ENCODE assay signal across 1 cellular context in the genomic region with DNA sequence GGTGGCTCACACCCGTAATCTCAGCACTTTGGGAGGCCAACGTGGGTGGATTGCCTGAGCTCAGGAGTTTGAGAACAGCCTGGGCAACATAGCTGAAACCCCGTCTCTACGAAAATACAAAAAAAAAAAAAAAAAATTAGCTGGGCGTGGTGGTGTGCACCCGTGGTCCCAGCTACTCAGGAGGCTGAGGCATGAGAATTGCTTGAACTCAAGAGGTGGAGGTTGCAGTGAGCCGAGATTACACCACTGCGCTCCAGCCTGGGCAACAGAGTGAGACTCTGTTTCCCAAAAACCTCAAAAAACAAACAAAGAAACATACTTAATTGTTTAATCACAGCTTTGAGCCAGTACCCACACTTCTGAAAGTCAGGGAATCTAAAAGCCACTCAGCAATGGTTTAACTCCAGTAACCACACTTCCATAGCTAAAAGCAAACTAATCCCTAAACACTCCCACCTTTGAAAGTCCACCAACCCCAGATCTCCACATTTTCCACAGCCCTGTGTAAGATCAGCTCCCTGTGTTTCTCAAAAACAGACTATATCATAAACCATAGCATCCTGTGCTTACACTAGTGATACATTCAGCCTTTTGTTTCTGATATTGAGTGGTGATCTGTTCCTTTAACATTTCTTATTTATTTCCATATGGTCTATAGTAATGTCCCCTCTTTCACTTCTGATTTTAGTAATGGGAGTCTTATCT.
A peak's percentile ranks its signal among the peaks of the same experiment; 100 is the strongest.
TF ChIP-seq lines count a peak whose summit lies in the region.

No MANE protein-coding gene starts in this region.

TF ChIP-seq in K562, 482 proteins besides CTCF, POLR2A, EP300 and RAD21 (continued from another document and continues in another):
- TF ChIP-seq POLR2B (IDR thresholded peaks at IDR 0.05; ENCODE audit: low read depth, partially characterized antibody) (peak; percentile 45), ZNF384 (IDR thresholded peaks at IDR 0.05; ENCODE audit: low read depth, low read length) (peak; percentile 52; the same call in 1 of the 2 replicates), U2AF1 (optimal IDR thresholded peaks at IDR 0.05; ENCODE audit: low read depth, low read length) (no peak), MEF2D (tag; conservative IDR thresholded peaks at IDR 0.05; ENCODE audit: low read depth) (no peak), NFRKB (IDR thresholded peaks at IDR 0.05; ENCODE audit: low read depth) (peak; percentile 55), RBM25 (IDR thresholded peaks at IDR 0.05; ENCODE audit: low read depth, low read length, severe bottlenecking) (peak; percentile 5), ZFP1 (CRISPR knock-in tag; IDR thresholded peaks at IDR 0.05) (no peak), C11orf30 (IDR thresholded peaks at IDR 0.05; ENCODE audit: low read depth) (no peak), MEIS2 (IDR thresholded peaks at IDR 0.05; ENCODE audit: partially characterized antibody) (no peak), FOXA1 (IDR thresholded peaks at IDR 0.05; ENCODE audit: borderline replicate concordance) (no peak), SNRNP70 (optimal IDR thresholded peaks at IDR 0.05; ENCODE audit: low read depth, low read length) (no peak), JUNB (CRISPR knock-in tag; conservative IDR thresholded peaks at IDR 0.05) (no peak), SMARCC2 (IDR thresholded peaks at IDR 0.05; ENCODE audit: low read depth) (no peak), TRIM24 (IDR thresholded peaks at IDR 0.05) (peak in 1 of 2 experiments; percentile 60; a peak in 1 of 4 replicates), CXXC5 (CRISPR knock-in tag; IDR thresholded peaks at IDR 0.05) (peak; percentile 58), RBM22 (IDR thresholded peaks at IDR 0.05; ENCODE audit: low read depth, low read length, poor library complexity, severe bottlenecking) (no peak), ASH1L (IDR thresholded peaks at IDR 0.05; ENCODE audit: borderline replicate concordance, low read depth, partially characterized antibody) (peak; percentile 6), SMARCA5 (IDR thresholded peaks at IDR 0.05) (peak; percentile 62), KAT7 (CRISPR knock-in tag; IDR thresholded peaks at IDR 0.05; ENCODE audit: borderline replicate concordance) (no peak), BCOR (IDR thresholded peaks at IDR 0.05) (peak; percentile 81), PRPF4 (IDR thresholded peaks at IDR 0.05; ENCODE audit: insufficient read depth, low read depth, low read length, poor library complexity, severe bottlenecking) (no peak), BRD4 (IDR thresholded peaks at IDR 0.05) (no peak), KHSRP (IDR thresholded peaks at IDR 0.05) (no peak), FOXM1 (IDR thresholded peaks at IDR 0.05; ENCODE audit: low read depth) (no peak), FOXM1 (CRISPR knock-in tag; IDR thresholded peaks at IDR 0.05; ENCODE audit: low read depth) (no peak), ARID2 (IDR thresholded peaks at IDR 0.05) (no peak), KLF6 (CRISPR knock-in tag; IDR thresholded peaks at IDR 0.05; ENCODE audit: borderline replicate concordance) (no peak), HNRNPH1 (optimal IDR thresholded peaks at IDR 0.05; ENCODE audit: low read depth, low read length) (no peak), PTTG1 (tag; IDR thresholded peaks at IDR 0.05; ENCODE audit: low read depth) (no peak), PTRF (tag; IDR thresholded peaks at IDR 0.05) (no peak), ADNP (tag; IDR thresholded peaks at IDR 0.05) (peak; percentile 79; the same call in 1 of the 2 replicates), HNRNPL (IDR thresholded peaks at IDR 0.05; ENCODE audit: low read depth, low read length) (no peak), HDAC2 (IDR thresholded peaks at IDR 0.05) (peak; percentile 75), NEUROD1 (IDR thresholded peaks at IDR 0.05; ENCODE audit: borderline replicate concordance, low read depth, low read length, partially characterized antibody) (no peak), ZNF232 (CRISPR knock-in tag; IDR thresholded peaks at IDR 0.05) (no peak), ZNF445 (CRISPR knock-in tag; IDR thresholded peaks at IDR 0.05; ENCODE audit: low read depth) (no peak), ZSCAN29 (IDR thresholded peaks at IDR 0.05) (no peak), MYNN (IDR thresholded peaks at IDR 0.05) (no peak), MYNN (CRISPR knock-in tag; IDR thresholded peaks at IDR 0.05) (no peak), KAT2B (IDR thresholded peaks at IDR 0.05; ENCODE audit: low read depth, low read length) (no peak), HDAC6 (IDR thresholded peaks at IDR 0.05; ENCODE audit: low read depth, low read length) (no peak), CREM (IDR thresholded peaks at IDR 0.05; ENCODE audit: low read depth) (no peak), PML (IDR thresholded peaks at IDR 0.05; ENCODE audit: low read length) (no peak), KLF1 (tag; IDR thresholded peaks at IDR 0.05) (no peak), JUN (IDR thresholded peaks at IDR 0.05; ENCODE audit: borderline replicate concordance, low read depth, low read length) (no peak), JUN (CRISPR knock-in tag; IDR thresholded peaks at IDR 0.05; ENCODE audit: borderline replicate concordance) (no peak), CBFB (CRISPR knock-in tag; IDR thresholded peaks at IDR 0.05) (no peak)
- TF ChIP-seq, protein P1, sequence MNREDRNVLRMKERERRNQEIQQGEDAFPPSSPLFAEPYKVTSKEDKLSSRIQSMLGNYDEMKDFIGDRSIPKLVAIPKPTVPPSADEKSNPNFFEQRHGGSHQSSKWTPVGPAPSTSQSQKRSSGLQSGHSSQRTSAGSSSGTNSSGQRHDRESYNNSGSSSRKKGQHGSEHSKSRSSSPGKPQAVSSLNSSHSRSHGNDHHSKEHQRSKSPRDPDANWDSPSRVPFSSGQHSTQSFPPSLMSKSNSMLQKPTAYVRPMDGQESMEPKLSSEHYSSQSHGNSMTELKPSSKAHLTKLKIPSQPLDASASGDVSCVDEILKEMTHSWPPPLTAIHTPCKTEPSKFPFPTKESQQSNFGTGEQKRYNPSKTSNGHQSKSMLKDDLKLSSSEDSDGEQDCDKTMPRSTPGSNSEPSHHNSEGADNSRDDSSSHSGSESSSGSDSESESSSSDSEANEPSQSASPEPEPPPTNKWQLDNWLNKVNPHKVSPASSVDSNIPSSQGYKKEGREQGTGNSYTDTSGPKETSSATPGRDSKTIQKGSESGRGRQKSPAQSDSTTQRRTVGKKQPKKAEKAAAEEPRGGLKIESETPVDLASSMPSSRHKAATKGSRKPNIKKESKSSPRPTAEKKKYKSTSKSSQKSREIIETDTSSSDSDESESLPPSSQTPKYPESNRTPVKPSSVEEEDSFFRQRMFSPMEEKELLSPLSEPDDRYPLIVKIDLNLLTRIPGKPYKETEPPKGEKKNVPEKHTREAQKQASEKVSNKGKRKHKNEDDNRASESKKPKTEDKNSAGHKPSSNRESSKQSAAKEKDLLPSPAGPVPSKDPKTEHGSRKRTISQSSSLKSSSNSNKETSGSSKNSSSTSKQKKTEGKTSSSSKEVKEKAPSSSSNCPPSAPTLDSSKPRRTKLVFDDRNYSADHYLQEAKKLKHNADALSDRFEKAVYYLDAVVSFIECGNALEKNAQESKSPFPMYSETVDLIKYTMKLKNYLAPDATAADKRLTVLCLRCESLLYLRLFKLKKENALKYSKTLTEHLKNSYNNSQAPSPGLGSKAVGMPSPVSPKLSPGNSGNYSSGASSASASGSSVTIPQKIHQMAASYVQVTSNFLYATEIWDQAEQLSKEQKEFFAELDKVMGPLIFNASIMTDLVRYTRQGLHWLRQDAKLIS (CRISPR knock-in tag; IDR thresholded peaks at IDR 0.05), result no peak
- TF ChIP-seq, protein P2, sequence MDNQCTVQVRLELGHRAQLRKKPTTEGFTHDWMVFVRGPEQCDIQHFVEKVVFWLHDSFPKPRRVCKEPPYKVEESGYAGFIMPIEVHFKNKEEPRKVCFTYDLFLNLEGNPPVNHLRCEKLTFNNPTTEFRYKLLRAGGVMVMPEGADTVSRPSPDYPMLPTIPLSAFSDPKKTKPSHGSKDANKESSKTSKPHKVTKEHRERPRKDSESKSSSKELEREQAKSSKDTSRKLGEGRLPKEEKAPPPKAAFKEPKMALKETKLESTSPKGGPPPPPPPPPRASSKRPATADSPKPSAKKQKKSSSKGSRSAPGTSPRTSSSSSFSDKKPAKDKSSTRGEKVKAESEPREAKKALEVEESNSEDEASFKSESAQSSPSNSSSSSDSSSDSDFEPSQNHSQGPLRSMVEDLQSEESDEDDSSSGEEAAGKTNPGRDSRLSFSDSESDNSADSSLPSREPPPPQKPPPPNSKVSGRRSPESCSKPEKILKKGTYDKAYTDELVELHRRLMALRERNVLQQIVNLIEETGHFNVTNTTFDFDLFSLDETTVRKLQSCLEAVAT (IDR thresholded peaks at IDR 0.05), result peak; percentile 84 to 88; a peak in 3 of 4 replicates
- TF ChIP-seq, protein P3, sequence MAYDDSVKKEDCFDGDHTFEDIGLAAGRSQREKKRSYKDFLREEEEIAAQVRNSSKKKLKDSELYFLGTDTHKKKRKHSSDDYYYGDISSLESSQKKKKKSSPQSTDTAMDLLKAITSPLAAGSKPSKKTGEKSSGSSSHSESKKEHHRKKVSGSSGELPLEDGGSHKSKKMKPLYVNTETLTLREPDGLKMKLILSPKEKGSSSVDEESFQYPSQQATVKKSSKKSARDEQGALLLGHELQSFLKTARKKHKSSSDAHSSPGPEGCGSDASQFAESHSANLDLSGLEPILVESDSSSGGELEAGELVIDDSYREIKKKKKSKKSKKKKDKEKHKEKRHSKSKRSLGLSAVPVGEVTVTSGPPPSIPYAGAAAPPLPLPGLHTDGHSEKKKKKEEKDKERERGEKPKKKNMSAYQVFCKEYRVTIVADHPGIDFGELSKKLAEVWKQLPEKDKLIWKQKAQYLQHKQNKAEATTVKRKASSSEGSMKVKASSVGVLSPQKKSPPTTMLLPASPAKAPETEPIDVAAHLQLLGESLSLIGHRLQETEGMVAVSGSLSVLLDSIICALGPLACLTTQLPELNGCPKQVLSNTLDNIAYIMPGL (CRISPR knock-in tag; IDR thresholded peaks at IDR 0.05), result no peak
- TF ChIP-seq, protein P4, sequence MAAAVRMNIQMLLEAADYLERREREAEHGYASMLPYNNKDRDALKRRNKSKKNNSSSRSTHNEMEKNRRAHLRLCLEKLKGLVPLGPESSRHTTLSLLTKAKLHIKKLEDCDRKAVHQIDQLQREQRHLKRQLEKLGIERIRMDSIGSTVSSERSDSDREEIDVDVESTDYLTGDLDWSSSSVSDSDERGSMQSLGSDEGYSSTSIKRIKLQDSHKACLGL (CRISPR knock-in tag; IDR thresholded peaks at IDR 0.05; ENCODE audit: borderline replicate concordance, poor library complexity, severe bottlenecking), result no peak
- TF ChIP-seq, protein P5, sequence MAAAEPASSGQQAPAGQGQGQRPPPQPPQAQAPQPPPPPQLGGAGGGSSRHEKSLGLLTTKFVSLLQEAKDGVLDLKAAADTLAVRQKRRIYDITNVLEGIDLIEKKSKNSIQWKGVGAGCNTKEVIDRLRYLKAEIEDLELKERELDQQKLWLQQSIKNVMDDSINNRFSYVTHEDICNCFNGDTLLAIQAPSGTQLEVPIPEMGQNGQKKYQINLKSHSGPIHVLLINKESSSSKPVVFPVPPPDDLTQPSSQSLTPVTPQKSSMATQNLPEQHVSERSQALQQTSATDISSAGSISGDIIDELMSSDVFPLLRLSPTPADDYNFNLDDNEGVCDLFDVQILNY (CRISPR knock-in tag; IDR thresholded peaks at IDR 0.05), result no peak
- TF ChIP-seq, protein P6, sequence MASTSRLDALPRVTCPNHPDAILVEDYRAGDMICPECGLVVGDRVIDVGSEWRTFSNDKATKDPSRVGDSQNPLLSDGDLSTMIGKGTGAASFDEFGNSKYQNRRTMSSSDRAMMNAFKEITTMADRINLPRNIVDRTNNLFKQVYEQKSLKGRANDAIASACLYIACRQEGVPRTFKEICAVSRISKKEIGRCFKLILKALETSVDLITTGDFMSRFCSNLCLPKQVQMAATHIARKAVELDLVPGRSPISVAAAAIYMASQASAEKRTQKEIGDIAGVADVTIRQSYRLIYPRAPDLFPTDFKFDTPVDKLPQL (IDR thresholded peaks at IDR 0.05; ENCODE audit: extremely low read depth, insufficient read length), result no peak
- TF ChIP-seq, protein P7, sequence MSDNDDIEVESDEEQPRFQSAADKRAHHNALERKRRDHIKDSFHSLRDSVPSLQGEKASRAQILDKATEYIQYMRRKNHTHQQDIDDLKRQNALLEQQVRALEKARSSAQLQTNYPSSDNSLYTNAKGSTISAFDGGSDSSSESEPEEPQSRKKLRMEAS (CRISPR knock-in tag; IDR thresholded peaks at IDR 0.05), result no peak
- TF ChIP-seq, protein P8, sequence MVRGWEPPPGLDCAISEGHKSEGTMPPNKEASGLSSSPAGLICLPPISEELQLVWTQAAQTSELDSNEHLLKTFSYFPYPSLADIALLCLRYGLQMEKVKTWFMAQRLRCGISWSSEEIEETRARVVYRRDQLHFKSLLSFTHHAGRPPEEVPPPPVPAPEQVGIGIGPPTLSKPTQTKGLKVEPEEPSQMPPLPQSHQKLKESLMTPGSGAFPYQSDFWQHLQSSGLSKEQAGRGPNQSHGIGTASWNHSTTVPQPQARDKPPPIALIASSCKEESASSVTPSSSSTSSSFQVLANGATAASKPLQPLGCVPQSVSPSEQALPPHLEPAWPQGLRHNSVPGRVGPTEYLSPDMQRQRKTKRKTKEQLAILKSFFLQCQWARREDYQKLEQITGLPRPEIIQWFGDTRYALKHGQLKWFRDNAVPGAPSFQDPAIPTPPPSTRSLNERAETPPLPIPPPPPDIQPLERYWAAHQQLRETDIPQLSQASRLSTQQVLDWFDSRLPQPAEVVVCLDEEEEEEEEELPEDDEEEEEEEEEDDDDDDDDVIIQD (CRISPR knock-in tag; IDR thresholded peaks at IDR 0.05), result no peak
- TF ChIP-seq, protein P9, sequence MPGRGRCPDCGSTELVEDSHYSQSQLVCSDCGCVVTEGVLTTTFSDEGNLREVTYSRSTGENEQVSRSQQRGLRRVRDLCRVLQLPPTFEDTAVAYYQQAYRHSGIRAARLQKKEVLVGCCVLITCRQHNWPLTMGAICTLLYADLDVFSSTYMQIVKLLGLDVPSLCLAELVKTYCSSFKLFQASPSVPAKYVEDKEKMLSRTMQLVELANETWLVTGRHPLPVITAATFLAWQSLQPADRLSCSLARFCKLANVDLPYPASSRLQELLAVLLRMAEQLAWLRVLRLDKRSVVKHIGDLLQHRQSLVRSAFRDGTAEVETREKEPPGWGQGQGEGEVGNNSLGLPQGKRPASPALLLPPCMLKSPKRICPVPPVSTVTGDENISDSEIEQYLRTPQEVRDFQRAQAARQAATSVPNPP (IDR thresholded peaks at IDR 0.05; ENCODE audit: borderline replicate concordance, insufficient read depth, insufficient read length), result no peak
- TF ChIP-seq, protein P10, sequence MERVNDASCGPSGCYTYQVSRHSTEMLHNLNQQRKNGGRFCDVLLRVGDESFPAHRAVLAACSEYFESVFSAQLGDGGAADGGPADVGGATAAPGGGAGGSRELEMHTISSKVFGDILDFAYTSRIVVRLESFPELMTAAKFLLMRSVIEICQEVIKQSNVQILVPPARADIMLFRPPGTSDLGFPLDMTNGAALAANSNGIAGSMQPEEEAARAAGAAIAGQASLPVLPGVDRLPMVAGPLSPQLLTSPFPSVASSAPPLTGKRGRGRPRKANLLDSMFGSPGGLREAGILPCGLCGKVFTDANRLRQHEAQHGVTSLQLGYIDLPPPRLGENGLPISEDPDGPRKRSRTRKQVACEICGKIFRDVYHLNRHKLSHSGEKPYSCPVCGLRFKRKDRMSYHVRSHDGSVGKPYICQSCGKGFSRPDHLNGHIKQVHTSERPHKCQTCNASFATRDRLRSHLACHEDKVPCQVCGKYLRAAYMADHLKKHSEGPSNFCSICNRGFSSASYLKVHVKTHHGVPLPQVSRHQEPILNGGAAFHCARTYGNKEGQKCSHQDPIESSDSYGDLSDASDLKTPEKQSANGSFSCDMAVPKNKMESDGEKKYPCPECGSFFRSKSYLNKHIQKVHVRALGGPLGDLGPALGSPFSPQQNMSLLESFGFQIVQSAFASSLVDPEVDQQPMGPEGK (CRISPR knock-in tag; IDR thresholded peaks at IDR 0.05; ENCODE audit: borderline replicate concordance), result no peak
